Comparison of ENCODE assay signal across 20 cellular contexts in the genomic region with DNA sequence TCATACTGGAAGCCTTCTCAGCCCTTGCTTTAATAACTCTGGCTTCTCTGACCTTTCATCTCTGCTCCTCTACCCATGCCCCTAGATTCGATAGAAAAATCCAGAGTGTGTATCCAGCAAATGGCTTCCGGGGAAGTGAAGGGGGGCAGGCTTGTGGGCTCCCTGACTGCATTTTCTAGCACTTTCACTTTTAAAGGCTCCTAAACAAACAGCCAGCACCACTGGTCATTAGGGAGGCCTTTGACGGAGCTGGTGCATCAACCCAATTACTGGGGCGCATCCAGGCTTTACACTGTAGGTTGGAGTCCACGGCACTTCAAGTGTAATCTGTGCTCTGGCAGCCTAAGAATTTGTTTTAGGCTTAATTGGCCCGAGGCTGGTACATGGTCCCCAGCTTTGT.
DNase-seq lines count a peak whose midpoint lies in the region; ATAC-seq and TF ChIP-seq lines count a peak whose summit lies in the region.
"Had no signal": no experiment of that assay in that cellular context is flagged by ENCODE, and none has a peak within 500 bp of the region (broad histone marks: within the 10 kb centered on the region; RNA-seq: fewer than 3 reads in every experiment).

No MANE protein-coding gene starts in this region.

- no peaks in the 10 kb centered on the region for H4K20me1 ChIP-seq in SK-N-SH (ENCODE audit: insufficient read depth)

- CTCF ChIA-PET in SK-N-SH (lab: Yijun Ruan, JAX): no interaction called here

- no peak for TF ChIP-seq RAD21 in SK-N-SH (IDR thresholded peaks at IDR 0.05; ENCODE audit: low read length)

- H3K27me3 ChIP-seq in left ventricle myocardium inferior (ENCODE audit: low read depth) (peaks cover 8% of the 10 kb centered on the region), heart right ventricle (no peaks in the 10 kb centered on the region), rectal smooth muscle tissue (ENCODE audit: control insufficient read depth, insufficient read depth, low read length) (no peaks in the 10 kb centered on the region), SK-N-SH (ENCODE audit: insufficient read depth) (no peaks in the 10 kb centered on the region)

- POLR2A ChIA-PET in SK-N-SH (lab: Yijun Ruan, JAX): no interaction called here

- no peak overlapping the region for H2AFZ ChIP-seq in SK-N-SH (ENCODE audit: low read depth)

- H3K9ac ChIP-seq in rectal smooth muscle tissue (ENCODE audit: low read length) (no peak overlapping the region), SK-N-SH (no peak overlapping the region)

- no peak for ATAC-seq in heart right ventricle
- ATAC-seq: K562 had no signal

- DNase-seq in left ventricle myocardium inferior: no peak
- DNase-seq in heart right ventricle: no peak
- peak in 1 of 2 donors; percentile 12 for DNase-seq in foreskin fibroblast
- DNase-seq in SKM-1 treated with dmso at 0.1 percent for 144 hours (lab: John Stamatoyannopoulos, UW; ENCODE audit: unreplicated experiment): no peak
- DNase-seq in SK-N-SH: no peak
- no peak for DNase-seq in activated naive CD4-positive, alpha-beta T cell (lab: John Stamatoyannopoulos, UW)
- no peak for DNase-seq in NCI-H2171 (lab: John Stamatoyannopoulos, UW)
- DNase-seq: activated gamma-delta T cell treated with Interleukin-2 at 50 U/mL for 16 hours, anterior cingulate cortex, DMS153, glutamatergic neuron, H9, MV-4-11, NCI-H2081, NCI-H524, T-helper 9 cell had no signal

- TF ChIP-seq EP300 in SK-N-SH (IDR thresholded peaks at IDR 0.05; ENCODE audit: borderline replicate concordance in 1 of 2, low read depth in 1 of 2, low read length in 1 of 2): no peak

- H3K36me3 ChIP-seq in left ventricle myocardium inferior (no peaks in the 10 kb centered on the region), heart right ventricle (no peaks in the 10 kb centered on the region), rectal smooth muscle tissue (ENCODE audit: control insufficient read depth, insufficient read depth, low read length) (no peaks in the 10 kb centered on the region), SK-N-SH (replicated peaks in 1 of 2; ENCODE audit: control insufficient read depth in 1 of 2, insufficient read depth in 2 of 2, low read length in 1 of 2) (no peaks in the 10 kb centered on the region)

- TF ChIP-seq CTCF in left ventricle myocardium inferior (IDR thresholded peaks at IDR 0.05; ENCODE audit: borderline replicate concordance) (no peak), heart right ventricle (IDR thresholded peaks at IDR 0.05) (no peak), foreskin fibroblast (IDR thresholded peaks at IDR 0.05; ENCODE audit: low read depth, low read length) (no peak), SK-N-SH (IDR thresholded peaks at IDR 0.05) (no peak)

- peak overlapping the region; percentile 19 for H3K4me3 ChIP-seq in left ventricle myocardium inferior
- peak overlapping the region in 1 of 10 donors; percentile 13 for H3K4me3 ChIP-seq in heart right ventricle
- peak overlapping the region; percentile 6 to 8 for H3K4me3 ChIP-seq in foreskin fibroblast (ENCODE audit: low read depth in 1 of 2, low read length in 2 of 2)
- peak overlapping the region; percentile 47 for H3K4me3 ChIP-seq in rectal smooth muscle tissue (ENCODE audit: low read length)
- H3K4me3 ChIP-seq in SK-N-SH (ENCODE audit: low read depth in 2 of 2, low read length in 1 of 2): no peak overlapping the region
- H3K4me3 ChIP-seq: K562, smooth muscle cell had no signal

- intact Hi-C loops in left ventricle myocardium inferior (cut with micrococcal nuclease): no loop called here
- intact Hi-C loops in heart right ventricle (cut with DNase I): no loop called here

- 55 to 61% methylated on average over 6 of the region's 6 CpGs for WGBS in heart right ventricle, 2 donors
- 70% methylated on average over 4 of the region's 6 CpGs for WGBS in SK-N-SH (ENCODE audit: low lambda C conversion rate)

- no peak overlapping the region for H3K4me2 ChIP-seq in SK-N-SH
- H3K4me2 ChIP-seq: smooth muscle cell had no signal

- H3K4me1 ChIP-seq in left ventricle myocardium inferior (no peaks in the 10 kb centered on the region), heart right ventricle (no peaks in the 10 kb centered on the region), rectal smooth muscle tissue (ENCODE audit: control insufficient read depth, insufficient read depth, low read length) (no peaks in the 10 kb centered on the region), SK-N-SH (ENCODE audit: control insufficient read depth in 1 of 2, insufficient read depth in 2 of 2, low read depth in 1 of 2, low read length in 1 of 2) (peaks cover 0 to 3% of the 10 kb centered on the region in 2 experiments; a peak in 1 of 4 replicates)

- H3K27ac ChIP-seq in left ventricle myocardium inferior (replicated peaks) (no peak overlapping the region), heart right ventricle (no peak overlapping the region), rectal smooth muscle tissue (ENCODE audit: low read depth, low read length) (no peak overlapping the region), SK-N-SH (ENCODE audit: low read depth in 2 of 2, low read length in 1 of 2) (no peak overlapping the region)
- H3K27ac ChIP-seq: epithelial cell of prostate had no signal

- no peaks in the 10 kb centered on the region for H3K79me2 ChIP-seq in SK-N-SH (ENCODE audit: insufficient read depth)

- H3F3A ChIP-seq in SK-N-SH (replicated peaks; ENCODE audit: insufficient read depth): no peaks in the 10 kb centered on the region

- no peaks in the 10 kb centered on the region for H3K9me2 ChIP-seq in SK-N-SH

- peaks cover 29% of the 10 kb centered on the region for H3K9me3 ChIP-seq in left ventricle myocardium inferior (replicated peaks)
- peaks cover 0 to 31% (median 0%) of the 10 kb centered on the region in 11 donors for H3K9me3 ChIP-seq in heart right ventricle
- H3K9me3 ChIP-seq in SK-N-SH: no peaks in the 10 kb centered on the region

TF ChIP-seq in SK-N-SH, 30 proteins besides CTCF, POLR2A, EP300 and RAD21:
- TF ChIP-seq CHD2 (IDR thresholded peaks at IDR 0.05; ENCODE audit: low read length, partially characterized antibody): no peak
- TF ChIP-seq RFX5 (IDR thresholded peaks at IDR 0.05; ENCODE audit: low read length): no peak
- TF ChIP-seq, protein P1, sequence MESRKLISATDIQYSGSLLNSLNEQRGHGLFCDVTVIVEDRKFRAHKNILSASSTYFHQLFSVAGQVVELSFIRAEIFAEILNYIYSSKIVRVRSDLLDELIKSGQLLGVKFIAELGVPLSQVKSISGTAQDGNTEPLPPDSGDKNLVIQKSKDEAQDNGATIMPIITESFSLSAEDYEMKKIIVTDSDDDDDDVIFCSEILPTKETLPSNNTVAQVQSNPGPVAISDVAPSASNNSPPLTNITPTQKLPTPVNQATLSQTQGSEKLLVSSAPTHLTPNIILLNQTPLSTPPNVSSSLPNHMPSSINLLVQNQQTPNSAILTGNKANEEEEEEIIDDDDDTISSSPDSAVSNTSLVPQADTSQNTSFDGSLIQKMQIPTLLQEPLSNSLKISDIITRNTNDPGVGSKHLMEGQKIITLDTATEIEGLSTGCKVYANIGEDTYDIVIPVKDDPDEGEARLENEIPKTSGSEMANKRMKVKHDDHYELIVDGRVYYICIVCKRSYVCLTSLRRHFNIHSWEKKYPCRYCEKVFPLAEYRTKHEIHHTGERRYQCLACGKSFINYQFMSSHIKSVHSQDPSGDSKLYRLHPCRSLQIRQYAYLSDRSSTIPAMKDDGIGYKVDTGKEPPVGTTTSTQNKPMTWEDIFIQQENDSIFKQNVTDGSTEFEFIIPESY (IDR thresholded peaks at IDR 0.05; ENCODE audit: borderline replicate concordance, low read depth): no peak
- TF ChIP-seq SIN3A (IDR thresholded peaks at IDR 0.05; ENCODE audit: borderline replicate concordance, low read depth, low read length): no peak
- TF ChIP-seq SMC3 (IDR thresholded peaks at IDR 0.05; ENCODE audit: low read depth, low read length): no peak
- TF ChIP-seq MXI1 (IDR thresholded peaks at IDR 0.05; ENCODE audit: low read depth, low read length): no peak
- no peak for TF ChIP-seq FOXJ3 (CRISPR knock-in tag; IDR thresholded peaks at IDR 0.05)
- TF ChIP-seq, protein P2, sequence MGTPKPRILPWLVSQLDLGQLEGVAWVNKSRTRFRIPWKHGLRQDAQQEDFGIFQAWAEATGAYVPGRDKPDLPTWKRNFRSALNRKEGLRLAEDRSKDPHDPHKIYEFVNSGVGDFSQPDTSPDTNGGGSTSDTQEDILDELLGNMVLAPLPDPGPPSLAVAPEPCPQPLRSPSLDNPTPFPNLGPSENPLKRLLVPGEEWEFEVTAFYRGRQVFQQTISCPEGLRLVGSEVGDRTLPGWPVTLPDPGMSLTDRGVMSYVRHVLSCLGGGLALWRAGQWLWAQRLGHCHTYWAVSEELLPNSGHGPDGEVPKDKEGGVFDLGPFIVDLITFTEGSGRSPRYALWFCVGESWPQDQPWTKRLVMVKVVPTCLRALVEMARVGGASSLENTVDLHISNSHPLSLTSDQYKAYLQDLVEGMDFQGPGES (IDR thresholded peaks at IDR 0.05; ENCODE audit: low read depth, low read length): no peak
- no peak for TF ChIP-seq NRF1 (IDR thresholded peaks at IDR 0.05; ENCODE audit: low read depth, low read length)
- no peak for TF ChIP-seq MEF2A (IDR thresholded peaks at IDR 0.05; ENCODE audit: borderline replicate concordance, low read depth)
- TF ChIP-seq RCOR1 (IDR thresholded peaks at IDR 0.05; ENCODE audit: low read length): no peak
- TF ChIP-seq, protein P3, sequence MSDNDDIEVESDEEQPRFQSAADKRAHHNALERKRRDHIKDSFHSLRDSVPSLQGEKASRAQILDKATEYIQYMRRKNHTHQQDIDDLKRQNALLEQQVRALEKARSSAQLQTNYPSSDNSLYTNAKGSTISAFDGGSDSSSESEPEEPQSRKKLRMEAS (IDR thresholded peaks at IDR 0.05; ENCODE audit: low read depth): no peak

Comparison
In these comparisons a context has a peak if more than half of its experiments do, and no peak if none do; other contexts are left out.
1. H3K4me3 ChIP-seq: peak in left ventricle myocardium inferior (single experiment), foreskin fibroblast (2 of 2) and rectal smooth muscle tissue (single experiment); none in SK-N-SH (0 of 2).